In genomic region chr11:14448229-14448628, GRCh38 we compare ENCODE assay signal across 31 cellular contexts. TPM values are rescaled to one million over a fixed set of nuclear protein-coding genes. Genes with fewer than 3 reads are reported as not detected.
DNase-seq lines count a peak whose midpoint lies in the region; ATAC-seq, FAIRE-seq and TF ChIP-seq lines count a peak whose summit lies in the region.
"Had no signal": no experiment of that assay in that cellular context is flagged by ENCODE, and none has a peak within 500 bp of the region (broad histone marks: within the 10 kb centered on the region; RNA-seq: fewer than 3 reads in every experiment).

No MANE protein-coding gene starts in this region.

- no peaks in the 10 kb centered on the region for H3K9me3 Mint-ChIP-seq in Calu3 (ENCODE audit: low read depth, unreplicated experiment)
- peaks cover 2% of the 10 kb centered on the region for H3K9me3 Mint-ChIP-seq in astrocyte (ENCODE audit: unreplicated experiment)
- H3K9me3 Mint-ChIP-seq in naive B cell = no peaks in the 10 kb centered on the region
- H3K9me3 Mint-ChIP-seq in CD14-positive monocyte = no peaks in the 10 kb centered on the region

- H3K27me3 ChIP-seq in astrocyte (ENCODE audit: insufficient read depth, low read length) = no peaks in the 10 kb centered on the region
- H3K27me3 ChIP-seq: BLaER1, gastroesophageal sphincter, hepatocyte, neutrophil, right lobe of liver had no signal

- peak overlapping the region; percentile 60 for H3K27ac Mint-ChIP-seq in Calu3 (ENCODE audit: unreplicated experiment)
- H3K27ac Mint-ChIP-seq in astrocyte (ENCODE audit: unreplicated experiment) = peak overlapping the region; percentile 50
- H3K27ac Mint-ChIP-seq in naive B cell = peak overlapping the region in 4 of 6 donors; percentile 2 to 70 (median 34)
- H3K27ac Mint-ChIP-seq in CD14-positive monocyte = no peak overlapping the region
- H3K27ac Mint-ChIP-seq: T-helper 17 cell had no signal

- no peaks in the 10 kb centered on the region for H4K20me1 ChIP-seq in astrocyte (ENCODE audit: insufficient read depth, low read length)
- H4K20me1 ChIP-seq: BLaER1 had no signal

- ATAC-seq in naive B cell (ENCODE audit: low read depth in 2 of 2) (no peak), HG02642 (IDR thresholded peaks at IDR 0.05; ENCODE audit: poor library complexity, unreplicated experiment) (no peak)
- ATAC-seq: gastroesophageal sphincter, HepG2, right lobe of liver, T-helper 17 cell had no signal

- CTCF ChIA-PET in Calu3 (lab: Charles Lee) = no interaction called here

- FAIRE-seq in astrocyte (lab: Jason Lieb, UNC) = no peak
- FAIRE-seq: endothelial cell of umbilical vein, HepG2 had no signal

- H3K4me1 ChIP-seq in astrocyte (ENCODE audit: insufficient read depth, low read length) = peaks cover 37% of the 10 kb centered on the region
- H3K4me1 ChIP-seq: gastroesophageal sphincter, HAP-1, prostate gland had no signal

- TF ChIP-seq CTCF in Calu3 (IDR thresholded peaks at IDR 0.05; ENCODE audit: unreplicated experiment) (no peak), astrocyte (IDR thresholded peaks at IDR 0.05; ENCODE audit: insufficient read depth, low read depth, low read length) (no peak), CD14-positive monocyte (IDR thresholded peaks at IDR 0.05) (no peak)

- H3K9me3 ChIP-seq in astrocyte (ENCODE audit: insufficient read depth, low read depth, low read length) = no peaks in the 10 kb centered on the region
- H3K9me3 ChIP-seq: BLaER1, gastroesophageal sphincter, HAP-1, neutrophil, prostate gland, right lobe of liver had no signal

- H2AFZ ChIP-seq in astrocyte (ENCODE audit: low read depth, low read length) = no peak overlapping the region
- H2AFZ ChIP-seq: hepatocyte had no signal

- BruUV-seq in Calu3 (replicated peaks; lab: Mats Ljungman, UMichigan) = no TSS peak

- H3K4me1 Mint-ChIP-seq in Calu3 (ENCODE audit: low read depth, unreplicated experiment) = peaks cover 42% of the 10 kb centered on the region
- H3K4me1 Mint-ChIP-seq in astrocyte (ENCODE audit: low read depth, unreplicated experiment) = peaks cover 39% of the 10 kb centered on the region
- peaks cover 17 to 43% (median 41%) of the 10 kb centered on the region in 3 donors for H3K4me1 Mint-ChIP-seq in naive B cell
- no peaks in the 10 kb centered on the region for H3K4me1 Mint-ChIP-seq in CD14-positive monocyte

- no peak overlapping the region for H3K4me2 ChIP-seq in astrocyte (ENCODE audit: low read length)
- H3K4me2 ChIP-seq: BLaER1, hepatocyte had no signal

- no peak overlapping the region for H3K4me3 ChIP-seq in astrocyte (ENCODE audit: insufficient read depth, low read depth, low read length)
- H3K4me3 ChIP-seq: BLaER1, gastroesophageal sphincter, HAP-1, hepatocyte, prostate gland, right lobe of liver had no signal

- H3K79me2 ChIP-seq in astrocyte (ENCODE audit: insufficient read depth, low read length) = no peaks in the 10 kb centered on the region
- H3K79me2 ChIP-seq: hepatocyte had no signal

- peaks cover 5% of the 10 kb centered on the region for H3K36me3 ChIP-seq in astrocyte (ENCODE audit: insufficient read depth, low read length)
- H3K36me3 ChIP-seq: HAP-1, prostate gland had no signal

- no peaks in the 10 kb centered on the region for H3K27me3 Mint-ChIP-seq in Calu3 (ENCODE audit: unreplicated experiment)
- H3K27me3 Mint-ChIP-seq in astrocyte (ENCODE audit: low read depth, unreplicated experiment) = no peaks in the 10 kb centered on the region
- no peaks in the 10 kb centered on the region for H3K27me3 Mint-ChIP-seq in naive B cell
- no peaks in the 10 kb centered on the region for H3K27me3 Mint-ChIP-seq in CD14-positive monocyte (ENCODE audit: low read depth in 3 of 3)
- H3K27me3 Mint-ChIP-seq: T-helper 17 cell had no signal

- DNase-seq in Calu3 (no peak), NCI-H226 (peak; percentile 62), astrocyte (ENCODE audit: low read depth) (no peak), naive B cell (no peak), nucleus accumbens (lab: John Stamatoyannopoulos, UW) (no peak), CD14-positive monocyte (ENCODE audit: low spot score) (no peak)
- no peak for DNase-seq in activated naive CD4-positive, alpha-beta T cell treated with Interleukin-2 at 50 U/mL for 16 hours
- DNase-seq: activated CD4-positive, alpha-beta T cell treated with anti-CD3 and anti-CD28 coated beads for 1 hour; activated gamma-delta T cell treated with Interleukin-2 at 50 U/mL for 16 hours; amniotic stem cell; COR-L47; DMS53; Karpas-422; left cardiac atrium; NCI-H1417 treated with DMSO at 0.1 percent for 48 hours; NCI-H2081 treated with DMSO at 0.1 percent for 48 hours; NCI-H345; NCI-H69; right lobe of liver; Right ventricle myocardium superior; stimulated activated CD4-positive, alpha-beta T cell treated with anti-CD3 and anti-CD28 coated beads, Interleukin-2, amount 100 ng/mL, for 48 hours; T-helper 17 cell had no signal

- no peak overlapping the region for H3K9ac ChIP-seq in astrocyte (ENCODE audit: low read length)
- H3K9ac ChIP-seq: BLaER1 had no signal

- intact Hi-C loops in Calu3 (cut with micrococcal nuclease; ENCODE audit: unreplicated experiment) = no loop called here
- intact Hi-C loops in CD14-positive monocyte (cut with micrococcal nuclease) = no loop called here

- H3K4me3 Mint-ChIP-seq in Calu3 (ENCODE audit: low read depth, unreplicated experiment) (peak overlapping the region; percentile 43), astrocyte (ENCODE audit: unreplicated experiment) (no peak overlapping the region), naive B cell (peak overlapping the region in 1 of 8 donors; percentile 18), CD14-positive monocyte (no peak overlapping the region)
- H3K4me3 Mint-ChIP-seq: T-helper 17 cell had no signal

- no peak overlapping the region for H3K27ac ChIP-seq in astrocyte (ENCODE audit: low read depth, low read length)
- H3K27ac ChIP-seq: BLaER1, hepatocyte, neutrophil, prostate gland, right lobe of liver had no signal

- H3K36me3 Mint-ChIP-seq in Calu3 (ENCODE audit: insufficient read depth, unreplicated experiment) = peaks cover 4% of the 10 kb centered on the region
- peaks cover 2% of the 10 kb centered on the region for H3K36me3 Mint-ChIP-seq in astrocyte (ENCODE audit: low read depth, unreplicated experiment)
- H3K36me3 Mint-ChIP-seq in naive B cell = no peaks in the 10 kb centered on the region
- peaks cover 12 to 17% of the 10 kb centered on the region in 2 donors for H3K36me3 Mint-ChIP-seq in CD14-positive monocyte

RNA-seq across cellular contexts. Expression of gene COPB1, which starts 51.4 kb away (rescaled TPM):
- 92.1 and 95.5 TPM in 2 replicates for total RNA-seq in Calu3 (2022)
- total RNA-seq in astrocyte = 223 and 236 TPM in 2 replicates
- 10 to 100 TPM; 59.1 to 79.6 (median 67.4) TPM for polyA plus RNA-seq in naive B cell (ENCODE audit: low read depth in 6 of 6)
- polyA plus RNA-seq in CD14-positive monocyte = 100 to 1,000 TPM in 1 of 2 donors, 10 to 100 TPM in 1; 87.1 to 108 TPM

Comparison
In these comparisons a context has a peak if more than half of its experiments do, and no peak if none do; other contexts are left out.
1. H3K27ac Mint-ChIP-seq: peak in Calu3 (single experiment), astrocyte (single experiment) and naive B cell (4 of 6); none in CD14-positive monocyte (0 of 7).